Comparison of ENCODE assay signal across 2 cellular contexts in the genomic region with DNA sequence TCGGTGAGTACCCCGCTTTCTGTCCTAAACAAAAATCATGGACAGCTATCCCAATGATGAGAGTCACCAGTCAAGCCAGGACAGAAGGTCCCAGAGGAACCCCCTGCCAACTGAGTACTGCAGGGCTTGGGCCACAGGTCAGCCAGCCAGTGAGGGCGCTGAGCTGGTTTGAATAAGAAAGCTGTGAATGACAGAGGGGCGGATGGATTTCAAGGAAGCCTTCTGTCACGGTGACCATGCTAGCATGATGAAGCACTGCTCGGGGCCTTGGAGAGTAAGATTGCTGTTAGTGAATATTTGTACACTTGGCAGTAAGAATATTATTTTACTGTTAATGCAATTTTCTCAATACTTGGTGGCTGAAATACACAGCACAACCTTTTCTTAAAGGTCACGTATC.
A peak's percentile ranks its signal among the peaks of the same experiment; 100 is the strongest.
TF ChIP-seq lines count a peak whose summit lies in the region.

No MANE protein-coding gene starts in this region.

TF ChIP-seq in HEK293T, 16 proteins besides CTCF, POLR2A, EP300 and RAD21:
- TF ChIP-seq FOXK2 (IDR thresholded peaks at IDR 0.05) (no peak), L3MBTL2 (conservative IDR thresholded peaks at IDR 0.05) (no peak), SP1 (IDR thresholded peaks at IDR 0.05) (no peak)
- TF ChIP-seq, protein P1, sequence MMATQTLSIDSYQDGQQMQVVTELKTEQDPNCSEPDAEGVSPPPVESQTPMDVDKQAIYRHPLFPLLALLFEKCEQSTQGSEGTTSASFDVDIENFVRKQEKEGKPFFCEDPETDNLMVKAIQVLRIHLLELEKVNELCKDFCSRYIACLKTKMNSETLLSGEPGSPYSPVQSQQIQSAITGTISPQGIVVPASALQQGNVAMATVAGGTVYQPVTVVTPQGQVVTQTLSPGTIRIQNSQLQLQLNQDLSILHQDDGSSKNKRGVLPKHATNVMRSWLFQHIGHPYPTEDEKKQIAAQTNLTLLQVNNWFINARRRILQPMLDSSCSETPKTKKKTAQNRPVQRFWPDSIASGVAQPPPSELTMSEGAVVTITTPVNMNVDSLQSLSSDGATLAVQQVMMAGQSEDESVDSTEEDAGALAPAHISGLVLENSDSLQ (IDR thresholded peaks at IDR 0.05): 0 out of 2 replicates have a peak, but pooled peaks have one; percentile 10

TF ChIP-seq in H1, 55 proteins besides CTCF, POLR2A, EP300 and RAD21:
- TF ChIP-seq KDM1A (IDR thresholded peaks at IDR 0.05; ENCODE audit: borderline replicate concordance, low read length) (no peak), TCF12 (IDR thresholded peaks at IDR 0.05; ENCODE audit: low read depth, low read length) (no peak), SP1 (IDR thresholded peaks at IDR 0.05; ENCODE audit: low read depth, low read length) (no peak), CHD2 (IDR thresholded peaks at IDR 0.05; ENCODE audit: low read length) (no peak), BACH1 (IDR thresholded peaks at IDR 0.05; ENCODE audit: low read length) (no peak), NANOG (IDR thresholded peaks at IDR 0.05; ENCODE audit: insufficient read depth, low read depth, low read length, poor library complexity, severe bottlenecking) (no peak), GABPA (IDR thresholded peaks at IDR 0.05; ENCODE audit: borderline replicate concordance, insufficient read depth, low read length) (no peak), JUN (IDR thresholded peaks at IDR 0.05; ENCODE audit: low read depth, low read length) (no peak), BRCA1 (IDR thresholded peaks at IDR 0.05; ENCODE audit: low read depth, low read length) (no peak), FOSL1 (IDR thresholded peaks at IDR 0.05; ENCODE audit: insufficient read depth, low read depth, low read length) (no peak), POLR2AphosphoS5 (IDR thresholded peaks at IDR 0.05; ENCODE audit: low read depth, low read length) (no peak), SAP30 (IDR thresholded peaks at IDR 0.05; ENCODE audit: insufficient read depth, insufficient replicate concordance, low read length) (no peak), BCL11A (IDR thresholded peaks at IDR 0.05; ENCODE audit: low read depth in 2 of 2, low read length in 2 of 2) (no peak), SP2 (IDR thresholded peaks at IDR 0.05; ENCODE audit: low read length) (no peak)
- TF ChIP-seq, protein P2, sequence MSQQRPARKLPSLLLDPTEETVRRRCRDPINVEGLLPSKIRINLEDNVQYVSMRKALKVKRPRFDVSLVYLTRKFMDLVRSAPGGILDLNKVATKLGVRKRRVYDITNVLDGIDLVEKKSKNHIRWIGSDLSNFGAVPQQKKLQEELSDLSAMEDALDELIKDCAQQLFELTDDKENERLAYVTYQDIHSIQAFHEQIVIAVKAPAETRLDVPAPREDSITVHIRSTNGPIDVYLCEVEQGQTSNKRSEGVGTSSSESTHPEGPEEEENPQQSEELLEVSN (IDR thresholded peaks at IDR 0.05): no peak
TF ChIP-seq in H1: peak in this region for 0.
